ENCODE assay signal across 8 cellular contexts in genomic region chr3:9862391-9863235, GRCh38. TPM values are rescaled to one million over a fixed set of nuclear protein-coding genes. Genes with fewer than 3 reads are reported as not detected.
DNase-seq lines count a peak whose midpoint lies in the region; ATAC-seq and TF ChIP-seq lines count a peak whose summit lies in the region.

No MANE protein-coding gene starts in this region.

- no peaks in the 10 kb centered on the region for H3K9me2 ChIP-seq in HCT116 (ENCODE audit: insufficient read depth)

- no TSS peak for BruUV-seq in HCT116 (replicated peaks; lab: Mats Ljungman, UMichigan)

- peak in 2 of 3 experiments; percentile 31 to 38; a peak in 3 of 6 replicates for TF ChIP-seq CTCF in HCT116 (IDR thresholded peaks at IDR 0.05 in 2 of 3, conservative IDR thresholded peaks at IDR 0.05 in 1 of 3; ENCODE audit: borderline replicate concordance in 1 of 3, insufficient read depth in 1 of 3, low read depth in 2 of 3, low read length in 2 of 3)
- TF ChIP-seq CTCF in parathyroid adenoma (IDR thresholded peaks at IDR 0.05): peak; percentile 53
- no peak for TF ChIP-seq CTCF in BE2C (IDR thresholded peaks at IDR 0.05; ENCODE audit: low read depth, low read length)

- peak; percentile 32 for TF ChIP-seq RAD21 in HCT116 (IDR thresholded peaks at IDR 0.05; ENCODE audit: low read depth)

- H3K4me3 ChIP-seq in HCT116 (replicated peaks in 1 of 2; ENCODE audit: low read depth in 1 of 2, low read length in 2 of 2) (no peak overlapping the region), parathyroid adenoma (ENCODE audit: low read depth, low read length) (no peak overlapping the region), BE2C (ENCODE audit: low read depth, low read length) (no peak overlapping the region)

- H3K4me1 ChIP-seq in HCT116 (ENCODE audit: control insufficient read depth in 1 of 2, insufficient read depth in 2 of 2, low read length in 2 of 2) (peaks cover 0 to 11% of the 10 kb centered on the region in 2 experiments; a peak in 1 of 4 replicates), parathyroid adenoma (no peaks in the 10 kb centered on the region), BE2C (no peaks in the 10 kb centered on the region)

- CTCF ChIA-PET in HCT116 (lab: Charles Lee): no interaction called here

- H3K9ac ChIP-seq in HCT116 (ENCODE audit: low read length): 0 out of 2 replicates have a peak overlapping the region, but pooled peaks have one; percentile 14
- H3K9ac ChIP-seq in parathyroid adenoma: no peak overlapping the region

- H3K27me3 ChIP-seq in HCT116 (ENCODE audit: insufficient read depth, low read length) (no peaks in the 10 kb centered on the region), parathyroid adenoma (ENCODE audit: control insufficient read depth, insufficient read depth, low read length) (no peaks in the 10 kb centered on the region), BE2C (no peaks in the 10 kb centered on the region)

- H3K4me2 ChIP-seq in HCT116 (ENCODE audit: low read length) (peak overlapping the region; percentile 57), parathyroid adenoma (ENCODE audit: low read length) (peak overlapping the region; percentile 71)

- H3K79me2 ChIP-seq in HCT116 (ENCODE audit: insufficient read depth, low read length) (no peaks in the 10 kb centered on the region), parathyroid adenoma (no peaks in the 10 kb centered on the region)

- TF ChIP-seq POLR2A in HCT116 (IDR thresholded peaks at IDR 0.05; ENCODE audit: borderline replicate concordance, extremely low read depth, insufficient read depth, insufficient read length): no peak

- POLR2A ChIA-PET in HCT116 (lab: Charles Lee): no interaction called here

- H3K9me3 ChIP-seq in HCT116 (ENCODE audit: control insufficient read depth in 1 of 2, insufficient read depth in 1 of 2, low read depth in 1 of 2, low read length in 2 of 2) (no peaks in the 10 kb centered on the region), parathyroid adenoma (ENCODE audit: control insufficient read depth, low read length) (no peaks in the 10 kb centered on the region), BE2C (no peaks in the 10 kb centered on the region)

- intact Hi-C loops in HCT116 (cut with micrococcal nuclease) (no loop called here), Right ventricle myocardium superior (cut with DNase I) (no loop called here)

- H4K20me1 ChIP-seq in HCT116 (ENCODE audit: insufficient read depth): no peaks in the 10 kb centered on the region

- ATAC-seq in HCT116 (peak; percentile 85), Right ventricle myocardium superior (ENCODE audit: poor library complexity) (peak; percentile 92), HG03045 (IDR thresholded peaks at IDR 0.05; ENCODE audit: unreplicated experiment) (no peak), HG02970 (IDR thresholded peaks at IDR 0.05; ENCODE audit: low FRiP score, unreplicated experiment) (no peak), HG03439 (IDR thresholded peaks at IDR 0.05; ENCODE audit: unreplicated experiment) (no peak)

- H2AFZ ChIP-seq in HCT116 (ENCODE audit: low read depth, low read length, poor library complexity, severe bottlenecking) (peak overlapping the region; percentile 7), parathyroid adenoma (peak overlapping the region; percentile 92)

- H3K36me3 ChIP-seq in HCT116 (ENCODE audit: control insufficient read depth in 1 of 2, insufficient read depth in 2 of 2, low read length in 2 of 2) (no peaks in the 10 kb centered on the region), parathyroid adenoma (ENCODE audit: control insufficient read depth, insufficient read depth, low read length) (no peaks in the 10 kb centered on the region), BE2C (no peaks in the 10 kb centered on the region)

- DNase-seq in HCT116 (ENCODE audit: low read depth, low spot score) (no peak), Right ventricle myocardium superior (peak; percentile 83), BE2C (no peak)
- peak; percentile 46 to 57 for DNase-seq in activated T-cell treated with anti-CD3 and anti-CD28 coated beads, Interleukin-2, amount 50 U/mL, for 48 hours

- H3K27ac ChIP-seq in HCT116 (ENCODE audit: low read depth, low read length) (no peak overlapping the region), parathyroid adenoma (no peak overlapping the region)

- RAD21 ChIA-PET in HCT116 (lab: Charles Lee; ENCODE audit: low non-redundant PET in 1 of 2, low total read pairs in 2 of 2, uncharacterized antibody in 2 of 2, unreplicated experiment in 2 of 2): no interaction called here

TF ChIP-seq in HCT116, 20 proteins besides CTCF, POLR2A, EP300 and RAD21 (continues in another document):
- no peak for TF ChIP-seq JUND (IDR thresholded peaks at IDR 0.05)
- TF ChIP-seq EGR1 (IDR thresholded peaks at IDR 0.05; ENCODE audit: low read depth): no peak
- no peak for TF ChIP-seq ZFX (IDR thresholded peaks at IDR 0.05)
- TF ChIP-seq SIN3A (IDR thresholded peaks at IDR 0.05; ENCODE audit: low read depth): no peak
- no peak for TF ChIP-seq SRF (IDR thresholded peaks at IDR 0.05; ENCODE audit: low read depth)
- no peak for TF ChIP-seq CEBPB (IDR thresholded peaks at IDR 0.05; ENCODE audit: low read depth)
- TF ChIP-seq ELF1 (IDR thresholded peaks at IDR 0.05; ENCODE audit: borderline replicate concordance, low read depth): no peak
- no peak for TF ChIP-seq ATF3 (IDR thresholded peaks at IDR 0.05)
- TF ChIP-seq FOSL1 (IDR thresholded peaks at IDR 0.05; ENCODE audit: low read depth): no peak
- no peak for TF ChIP-seq YY1 (IDR thresholded peaks at IDR 0.05; ENCODE audit: extremely low read depth, insufficient replicate concordance, low read depth, low read length)
- TF ChIP-seq ZNF274 (IDR thresholded peaks at IDR 0.05; ENCODE audit: low read depth, low read length): no peak
- no peak for TF ChIP-seq REST (IDR thresholded peaks at IDR 0.05; ENCODE audit: low read depth)
- TF ChIP-seq SP1 (IDR thresholded peaks at IDR 0.05; ENCODE audit: low read depth): no peak
- TF ChIP-seq ZBTB33 (IDR thresholded peaks at IDR 0.05; ENCODE audit: extremely low read depth, insufficient replicate concordance, low read length): no peak

RNA-seq across cellular contexts. Expression of gene CIDEC, which starts 17.4 kb away (rescaled TPM):
- total RNA-seq in HCT116 (2021; ENCODE audit: unreplicated experiment) (not detected), Right ventricle myocardium superior (4.0 TPM)
- 0.07 and 0.09 TPM in 2 replicates for polyA plus RNA-seq in HCT116 (2012)
- polyA plus RNA-seq in BE2C (2012; ENCODE audit: insufficient read depth, insufficient read length, low read depth): not detected

RNA-seq across cellular contexts. Expression of gene RPUSD3, which starts 18.8 kb away (rescaled TPM):
- 58.0 TPM for total RNA-seq in HCT116 (2021; ENCODE audit: unreplicated experiment)
- polyA plus RNA-seq in HCT116 (2012): 61.1 and 64.6 TPM in 2 replicates
- 36.3 TPM for total RNA-seq in Right ventricle myocardium superior
- polyA plus RNA-seq in BE2C (2012; ENCODE audit: insufficient read depth, insufficient read length, low read depth): 23.7 TPM

RNA-seq across cellular contexts. Expression of gene JAGN1, which starts 27.8 kb away (rescaled TPM):
- total RNA-seq in HCT116 (2021; ENCODE audit: unreplicated experiment) (33.4 TPM), Right ventricle myocardium superior (18.8 TPM)
- 35.8 and 40.4 TPM in 2 replicates for polyA plus RNA-seq in HCT116 (2012)
- polyA plus RNA-seq in BE2C (2012; ENCODE audit: insufficient read depth, insufficient read length, low read depth): 22.8 TPM

RNA-seq across cellular contexts. Expression of gene IL17RE, which starts 40.0 kb away (rescaled TPM):
- total RNA-seq in HCT116 (2021; ENCODE audit: unreplicated experiment) (14.3 TPM), Right ventricle myocardium superior (0.46 TPM)
- polyA plus RNA-seq in HCT116 (2012): 12.8 and 12.9 TPM in 2 replicates
- polyA plus RNA-seq in BE2C (2012; ENCODE audit: insufficient read depth, insufficient read length, low read depth): 2.9 TPM

RNA-seq across cellular contexts. Expression of gene TTLL3, which starts 52.6 kb away (rescaled TPM):
- total RNA-seq in HCT116 (2021; ENCODE audit: unreplicated experiment) (40.3 TPM), Right ventricle myocardium superior (11.1 TPM)
- 33.3 and 44.5 TPM in 2 replicates for polyA plus RNA-seq in HCT116 (2012)
- 10.7 TPM for polyA plus RNA-seq in BE2C (2012; ENCODE audit: insufficient read depth, insufficient read length, low read depth)

Comparison
In these comparisons a context has a peak if more than half of its experiments do, and no peak if none do; other contexts are left out.
1. ATAC-seq: peak in HCT116 (single experiment) and Right ventricle myocardium superior (single experiment); none in HG03045 (single experiment), HG02970 (single experiment) and HG03439 (single experiment).
2. DNase-seq: peak in activated T-cell treated with anti-CD3 and anti-CD28 coated beads, Interleukin-2, amount 50 U/mL, for 48 hours (2 of 2) and Right ventricle myocardium superior (single experiment); none in HCT116 (single experiment) and BE2C (single experiment).